12 cellular contexts compared by ENCODE assay signal in genomic region chr6:69812746-69813427, GRCh38. TPM values are rescaled to one million over a fixed set of nuclear protein-coding genes. Genes with fewer than 3 reads are reported as not detected.
DNase-seq lines count a peak whose midpoint lies in the region; ATAC-seq and TF ChIP-seq lines count a peak whose summit lies in the region.
"Had no signal": no experiment of that assay in that cellular context is flagged by ENCODE, and none has a peak within 500 bp of the region (broad histone marks: within the 10 kb centered on the region; RNA-seq: fewer than 3 reads in every experiment).

No MANE protein-coding gene starts in this region.

- no peak for DNase-seq in activated naive CD4-positive, alpha-beta T cell treated with anti-CD3 and anti-CD28 coated beads for 36 hours
- DNase-seq in activated naive CD4-positive, alpha-beta T cell (lab: John Stamatoyannopoulos, UW), result no peak
- DNase-seq in central memory CD8-positive, alpha-beta T cell (ENCODE audit: low spot score in 2 of 2), result no peak
- DNase-seq in type B pancreatic cell (ENCODE audit: extremely low spot score, unreplicated experiment), result no peak
- DNase-seq in NCI-H446 (lab: John Stamatoyannopoulos, UW), result no peak
- DNase-seq in putamen (ENCODE audit: low spot score), result no peak
- no peak for DNase-seq in NCI-H226
- DNase-seq: activated CD4-positive, alpha-beta T cell treated with anti-CD3 and anti-CD28 coated beads, Interleukin-2, amount 50 U/mL, for 4 hours; cortex of kidney; NCI-H2081; pancreas had no signal

- no peaks in the 10 kb centered on the region for H3K27me3 Mint-ChIP-seq in activated naive CD4-positive, alpha-beta T cell treated with anti-CD3 and anti-CD28 coated beads for 36 hours (ENCODE audit: low read depth)
- peaks cover 11% of the 10 kb centered on the region for H3K27me3 Mint-ChIP-seq in central memory CD8-positive, alpha-beta T cell
- H3K27me3 Mint-ChIP-seq in type B pancreatic cell, result no peaks in the 10 kb centered on the region

- H3K27ac Mint-ChIP-seq in activated naive CD4-positive, alpha-beta T cell treated with anti-CD3 and anti-CD28 coated beads for 36 hours, result peak overlapping the region; percentile 75
- peak overlapping the region; percentile 75 for H3K27ac Mint-ChIP-seq in central memory CD8-positive, alpha-beta T cell (ENCODE audit: low read depth)
- H3K27ac Mint-ChIP-seq in type B pancreatic cell, result peak overlapping the region; percentile 91

- H3K4me3 Mint-ChIP-seq in activated naive CD4-positive, alpha-beta T cell treated with anti-CD3 and anti-CD28 coated beads for 36 hours, result no peak overlapping the region
- H3K4me3 Mint-ChIP-seq in central memory CD8-positive, alpha-beta T cell, result peak overlapping the region; percentile 8
- H3K4me3 Mint-ChIP-seq in type B pancreatic cell, result peak overlapping the region; percentile 44

- no peaks in the 10 kb centered on the region for H3K9me2 ChIP-seq in OCI-LY1 (ENCODE audit: low read depth, low read length)

- peak overlapping the region; percentile 55 for H3K27ac ChIP-seq in OCI-LY1 (ENCODE audit: low read depth, low read length, poor library complexity, severe bottlenecking)

- H3K36me3 Mint-ChIP-seq in activated naive CD4-positive, alpha-beta T cell treated with anti-CD3 and anti-CD28 coated beads for 36 hours (ENCODE audit: low read depth), result no peaks in the 10 kb centered on the region
- peaks cover 4% of the 10 kb centered on the region for H3K36me3 Mint-ChIP-seq in central memory CD8-positive, alpha-beta T cell (ENCODE audit: insufficient read depth)
- no peaks in the 10 kb centered on the region for H3K36me3 Mint-ChIP-seq in type B pancreatic cell

- no peaks in the 10 kb centered on the region for H3K9me3 ChIP-seq in OCI-LY1 (ENCODE audit: low read length)
- H3K9me3 ChIP-seq: pancreas had no signal

- no peaks in the 10 kb centered on the region for H3F3A ChIP-seq in OCI-LY1 (ENCODE audit: insufficient read depth, low read length)

- no peaks in the 10 kb centered on the region for H3K27me3 ChIP-seq in OCI-LY1 (ENCODE audit: insufficient read depth, low read length)
- H3K27me3 ChIP-seq: pancreas had no signal

- H3K4me1 ChIP-seq in OCI-LY1 (ENCODE audit: insufficient read depth, low read length, severe bottlenecking), result peaks cover 51% of the 10 kb centered on the region

- no peak overlapping the region for H3K4me3 ChIP-seq in OCI-LY1 (ENCODE audit: low read depth, low read length, poor library complexity, severe bottlenecking)
- H3K4me3 ChIP-seq: pancreas had no signal

- H3K9me3 Mint-ChIP-seq in activated naive CD4-positive, alpha-beta T cell treated with anti-CD3 and anti-CD28 coated beads for 36 hours, result no peaks in the 10 kb centered on the region
- H3K9me3 Mint-ChIP-seq in central memory CD8-positive, alpha-beta T cell, result no peaks in the 10 kb centered on the region
- H3K9me3 Mint-ChIP-seq in type B pancreatic cell, result no peaks in the 10 kb centered on the region

- H3K4me1 Mint-ChIP-seq in activated naive CD4-positive, alpha-beta T cell treated with anti-CD3 and anti-CD28 coated beads for 36 hours (ENCODE audit: low read depth), result peaks cover 54% of the 10 kb centered on the region
- H3K4me1 Mint-ChIP-seq in central memory CD8-positive, alpha-beta T cell, result peaks cover 37% of the 10 kb centered on the region
- peaks cover 19% of the 10 kb centered on the region for H3K4me1 Mint-ChIP-seq in type B pancreatic cell (ENCODE audit: unreplicated experiment)

- H3K79me2 ChIP-seq in OCI-LY1 (ENCODE audit: insufficient read depth, low read length), result no peaks in the 10 kb centered on the region

- no peaks in the 10 kb centered on the region for H4K20me1 ChIP-seq in OCI-LY1 (ENCODE audit: insufficient read depth, low read length)

- H3K36me3 ChIP-seq in OCI-LY1 (ENCODE audit: insufficient read depth, low read length), result no peaks in the 10 kb centered on the region
- H3K36me3 ChIP-seq: pancreas had no signal

- ATAC-seq in central memory CD8-positive, alpha-beta T cell (replicated peaks; ENCODE audit: extremely low read depth, poor library complexity, severe bottlenecking), result no peak

- CTCF ChIA-PET in activated naive CD4-positive, alpha-beta T cell treated with anti-CD3 and anti-CD28 coated beads for 36 hours (lab: Charles Lee), result interaction anchor here (1.0 to 3.4 kb wide), 3 partner anchors 11 to 80 kb away, joined by 3 to 19 read pairs (median 3); partner anchors contain the start of gene LMBRD1

- intact Hi-C loops in activated naive CD4-positive, alpha-beta T cell treated with anti-CD3 and anti-CD28 coated beads for 36 hours (cut with micrococcal nuclease), result loop anchor here (1.0 kb wide), 1 partner anchor 16 kb away; the partner anchor contains the start of gene LMBRD1

- peak overlapping the region; percentile 45; the same call in 1 of the 2 replicates for H3K4me2 ChIP-seq in OCI-LY1 (ENCODE audit: low read length)

- H3K9ac ChIP-seq in OCI-LY1 (ENCODE audit: low read length), result no peak overlapping the region

- TF ChIP-seq CTCF in OCI-LY1 (IDR thresholded peaks at IDR 0.05; ENCODE audit: low read length) (no peak), type B pancreatic cell (conservative IDR thresholded peaks at IDR 0.05) (no peak)

- peak overlapping the region; percentile 39 for H2AFZ ChIP-seq in OCI-LY1 (ENCODE audit: low read length)

RNA-seq across cellular contexts. Expression of gene LMBRD1, which starts 16.1 kb away (rescaled TPM):
- 10 to 100 TPM; 10.7 to 12.7 TPM for total RNA-seq in activated naive CD4-positive, alpha-beta T cell treated with anti-CD3 and anti-CD28 coated beads for 36 hours
- total RNA-seq in type B pancreatic cell (ENCODE audit: low replicate concordance), result 38.3 and 58.7 TPM in 2 replicates

RNA-seq across cellular contexts. Expression of gene COL19A1, which starts 53.5 kb away (rescaled TPM):
- under 1 TPM in 1 of 2 experiments, not detected in 1; 0.26 TPM for total RNA-seq in activated naive CD4-positive, alpha-beta T cell treated with anti-CD3 and anti-CD28 coated beads for 36 hours
- 0.55 and 1.6 TPM in 2 replicates for total RNA-seq in type B pancreatic cell (ENCODE audit: low replicate concordance)
